In the genomic region with DNA sequence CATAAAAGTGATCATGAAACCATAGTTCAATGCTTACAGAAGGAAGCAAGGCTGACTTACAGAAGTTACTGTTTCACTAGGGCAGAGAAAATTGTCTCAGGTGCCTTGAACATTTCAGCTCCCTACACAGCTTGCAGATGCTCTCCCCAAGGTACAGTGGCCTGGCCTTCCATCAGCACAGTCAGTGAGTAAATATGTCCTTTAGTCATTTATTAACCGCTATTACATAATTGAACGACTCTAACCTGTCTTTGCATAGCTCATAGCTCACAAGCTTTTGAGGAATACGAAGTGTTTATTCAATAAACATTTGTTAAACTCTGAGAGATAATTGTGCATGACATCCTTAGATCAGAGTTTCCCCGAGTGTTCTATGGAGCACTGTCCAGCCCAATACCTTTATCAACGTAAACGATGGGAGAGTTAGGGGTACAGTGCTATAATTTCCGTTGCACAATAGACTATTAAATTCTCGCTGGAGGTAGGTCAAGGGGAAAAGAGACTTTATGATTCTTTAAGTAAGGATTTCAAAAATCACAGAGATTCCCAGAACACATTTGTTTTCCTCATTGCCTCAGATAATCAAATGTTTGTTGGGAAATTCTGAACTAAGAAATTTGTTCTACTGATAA, we compare ENCODE assay signal across 1 cellular context.
TF ChIP-seq lines count a peak whose summit lies in the region.

No MANE protein-coding gene starts in this region.

TF ChIP-seq in HepG2, 621 proteins besides CTCF, POLR2A, EP300 and RAD21 (continued from another document and continues in another):
- TF ChIP-seq, protein P1, sequence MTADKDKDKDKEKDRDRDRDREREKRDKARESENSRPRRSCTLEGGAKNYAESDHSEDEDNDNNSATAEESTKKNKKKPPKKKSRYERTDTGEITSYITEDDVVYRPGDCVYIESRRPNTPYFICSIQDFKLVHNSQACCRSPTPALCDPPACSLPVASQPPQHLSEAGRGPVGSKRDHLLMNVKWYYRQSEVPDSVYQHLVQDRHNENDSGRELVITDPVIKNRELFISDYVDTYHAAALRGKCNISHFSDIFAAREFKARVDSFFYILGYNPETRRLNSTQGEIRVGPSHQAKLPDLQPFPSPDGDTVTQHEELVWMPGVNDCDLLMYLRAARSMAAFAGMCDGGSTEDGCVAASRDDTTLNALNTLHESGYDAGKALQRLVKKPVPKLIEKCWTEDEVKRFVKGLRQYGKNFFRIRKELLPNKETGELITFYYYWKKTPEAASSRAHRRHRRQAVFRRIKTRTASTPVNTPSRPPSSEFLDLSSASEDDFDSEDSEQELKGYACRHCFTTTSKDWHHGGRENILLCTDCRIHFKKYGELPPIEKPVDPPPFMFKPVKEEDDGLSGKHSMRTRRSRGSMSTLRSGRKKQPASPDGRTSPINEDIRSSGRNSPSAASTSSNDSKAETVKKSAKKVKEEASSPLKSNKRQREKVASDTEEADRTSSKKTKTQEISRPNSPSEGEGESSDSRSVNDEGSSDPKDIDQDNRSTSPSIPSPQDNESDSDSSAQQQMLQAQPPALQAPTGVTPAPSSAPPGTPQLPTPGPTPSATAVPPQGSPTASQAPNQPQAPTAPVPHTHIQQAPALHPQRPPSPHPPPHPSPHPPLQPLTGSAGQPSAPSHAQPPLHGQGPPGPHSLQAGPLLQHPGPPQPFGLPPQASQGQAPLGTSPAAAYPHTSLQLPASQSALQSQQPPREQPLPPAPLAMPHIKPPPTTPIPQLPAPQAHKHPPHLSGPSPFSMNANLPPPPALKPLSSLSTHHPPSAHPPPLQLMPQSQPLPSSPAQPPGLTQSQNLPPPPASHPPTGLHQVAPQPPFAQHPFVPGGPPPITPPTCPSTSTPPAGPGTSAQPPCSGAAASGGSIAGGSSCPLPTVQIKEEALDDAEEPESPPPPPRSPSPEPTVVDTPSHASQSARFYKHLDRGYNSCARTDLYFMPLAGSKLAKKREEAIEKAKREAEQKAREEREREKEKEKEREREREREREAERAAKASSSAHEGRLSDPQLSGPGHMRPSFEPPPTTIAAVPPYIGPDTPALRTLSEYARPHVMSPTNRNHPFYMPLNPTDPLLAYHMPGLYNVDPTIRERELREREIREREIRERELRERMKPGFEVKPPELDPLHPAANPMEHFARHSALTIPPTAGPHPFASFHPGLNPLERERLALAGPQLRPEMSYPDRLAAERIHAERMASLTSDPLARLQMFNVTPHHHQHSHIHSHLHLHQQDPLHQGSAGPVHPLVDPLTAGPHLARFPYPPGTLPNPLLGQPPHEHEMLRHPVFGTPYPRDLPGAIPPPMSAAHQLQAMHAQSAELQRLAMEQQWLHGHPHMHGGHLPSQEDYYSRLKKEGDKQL (CRISPR knock-in tag; IDR thresholded peaks at IDR 0.05; ENCODE audit: low read depth): peak; percentile 93
- TF ChIP-seq, protein P2, sequence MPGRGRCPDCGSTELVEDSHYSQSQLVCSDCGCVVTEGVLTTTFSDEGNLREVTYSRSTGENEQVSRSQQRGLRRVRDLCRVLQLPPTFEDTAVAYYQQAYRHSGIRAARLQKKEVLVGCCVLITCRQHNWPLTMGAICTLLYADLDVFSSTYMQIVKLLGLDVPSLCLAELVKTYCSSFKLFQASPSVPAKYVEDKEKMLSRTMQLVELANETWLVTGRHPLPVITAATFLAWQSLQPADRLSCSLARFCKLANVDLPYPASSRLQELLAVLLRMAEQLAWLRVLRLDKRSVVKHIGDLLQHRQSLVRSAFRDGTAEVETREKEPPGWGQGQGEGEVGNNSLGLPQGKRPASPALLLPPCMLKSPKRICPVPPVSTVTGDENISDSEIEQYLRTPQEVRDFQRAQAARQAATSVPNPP (CRISPR knock-in tag; IDR thresholded peaks at IDR 0.05): peak; percentile 71; the same call in 1 of the 2 replicates
- TF ChIP-seq, protein P3, sequence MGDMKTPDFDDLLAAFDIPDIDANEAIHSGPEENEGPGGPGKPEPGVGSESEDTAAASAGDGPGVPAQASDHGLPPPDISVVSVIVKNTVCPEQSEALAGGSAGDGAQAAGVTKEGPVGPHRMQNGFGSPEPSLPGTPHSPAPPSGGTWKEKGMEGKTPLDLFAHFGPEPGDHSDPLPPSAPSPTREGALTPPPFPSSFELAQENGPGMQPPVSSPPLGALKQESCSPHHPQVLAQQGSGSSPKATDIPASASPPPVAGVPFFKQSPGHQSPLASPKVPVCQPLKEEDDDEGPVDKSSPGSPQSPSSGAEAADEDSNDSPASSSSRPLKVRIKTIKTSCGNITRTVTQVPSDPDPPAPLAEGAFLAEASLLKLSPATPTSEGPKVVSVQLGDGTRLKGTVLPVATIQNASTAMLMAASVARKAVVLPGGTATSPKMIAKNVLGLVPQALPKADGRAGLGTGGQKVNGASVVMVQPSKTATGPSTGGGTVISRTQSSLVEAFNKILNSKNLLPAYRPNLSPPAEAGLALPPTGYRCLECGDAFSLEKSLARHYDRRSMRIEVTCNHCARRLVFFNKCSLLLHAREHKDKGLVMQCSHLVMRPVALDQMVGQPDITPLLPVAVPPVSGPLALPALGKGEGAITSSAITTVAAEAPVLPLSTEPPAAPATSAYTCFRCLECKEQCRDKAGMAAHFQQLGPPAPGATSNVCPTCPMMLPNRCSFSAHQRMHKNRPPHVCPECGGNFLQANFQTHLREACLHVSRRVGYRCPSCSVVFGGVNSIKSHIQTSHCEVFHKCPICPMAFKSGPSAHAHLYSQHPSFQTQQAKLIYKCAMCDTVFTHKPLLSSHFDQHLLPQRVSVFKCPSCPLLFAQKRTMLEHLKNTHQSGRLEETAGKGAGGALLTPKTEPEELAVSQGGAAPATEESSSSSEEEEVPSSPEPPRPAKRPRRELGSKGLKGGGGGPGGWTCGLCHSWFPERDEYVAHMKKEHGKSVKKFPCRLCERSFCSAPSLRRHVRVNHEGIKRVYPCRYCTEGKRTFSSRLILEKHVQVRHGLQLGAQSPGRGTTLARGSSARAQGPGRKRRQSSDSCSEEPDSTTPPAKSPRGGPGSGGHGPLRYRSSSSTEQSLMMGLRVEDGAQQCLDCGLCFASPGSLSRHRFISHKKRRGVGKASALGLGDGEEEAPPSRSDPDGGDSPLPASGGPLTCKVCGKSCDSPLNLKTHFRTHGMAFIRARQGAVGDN (CRISPR knock-in tag; IDR thresholded peaks at IDR 0.05): no peak
- TF ChIP-seq, protein P4, sequence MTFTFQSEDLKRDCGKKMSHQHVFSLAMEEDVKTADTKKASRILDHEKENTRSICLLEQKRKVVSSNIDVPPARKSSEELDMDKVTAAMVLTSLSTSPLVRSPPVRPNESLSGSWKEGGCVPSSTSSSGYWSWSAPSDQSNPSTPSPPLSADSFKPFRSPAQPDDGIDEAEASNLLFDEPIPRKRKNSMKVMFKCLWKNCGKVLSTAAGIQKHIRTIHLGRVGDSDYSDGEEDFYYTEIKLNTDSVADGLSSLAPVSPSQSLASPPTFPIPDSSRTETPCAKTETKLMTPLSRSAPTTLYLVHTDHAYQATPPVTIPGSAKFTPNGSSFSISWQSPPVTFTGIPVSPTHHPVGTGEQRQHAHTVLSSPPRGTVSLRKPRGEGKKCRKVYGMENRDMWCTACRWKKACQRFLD (CRISPR knock-in tag; IDR thresholded peaks at IDR 0.05; ENCODE audit: borderline replicate concordance): no peak
- no peak; the same call in none of the 2 replicates for TF ChIP-seq POGZ (CRISPR knock-in tag; IDR thresholded peaks at IDR 0.05)
- no peak for TF ChIP-seq PHF8 (CRISPR knock-in tag; IDR thresholded peaks at IDR 0.05)
- TF ChIP-seq ZNF563 (CRISPR knock-in tag; IDR thresholded peaks at IDR 0.05): no peak
- TF ChIP-seq CREM (IDR thresholded peaks at IDR 0.05): peak; percentile 73
- TF ChIP-seq CREM (CRISPR knock-in tag; IDR thresholded peaks at IDR 0.05): no peak
- 0 out of 2 replicates have a peak, but pooled peaks have one; percentile 39 for TF ChIP-seq ZNF670 (CRISPR knock-in tag; IDR thresholded peaks at IDR 0.05; ENCODE audit: borderline replicate concordance)
- TF ChIP-seq ZNF260 (CRISPR knock-in tag; IDR thresholded peaks at IDR 0.05; ENCODE audit: borderline replicate concordance, low read depth): no peak
- TF ChIP-seq SP140L (CRISPR knock-in tag; IDR thresholded peaks at IDR 0.05; ENCODE audit: borderline replicate concordance): 0 out of 2 replicates have a peak, but pooled peaks have one; percentile 37
- TF ChIP-seq, protein P5, sequence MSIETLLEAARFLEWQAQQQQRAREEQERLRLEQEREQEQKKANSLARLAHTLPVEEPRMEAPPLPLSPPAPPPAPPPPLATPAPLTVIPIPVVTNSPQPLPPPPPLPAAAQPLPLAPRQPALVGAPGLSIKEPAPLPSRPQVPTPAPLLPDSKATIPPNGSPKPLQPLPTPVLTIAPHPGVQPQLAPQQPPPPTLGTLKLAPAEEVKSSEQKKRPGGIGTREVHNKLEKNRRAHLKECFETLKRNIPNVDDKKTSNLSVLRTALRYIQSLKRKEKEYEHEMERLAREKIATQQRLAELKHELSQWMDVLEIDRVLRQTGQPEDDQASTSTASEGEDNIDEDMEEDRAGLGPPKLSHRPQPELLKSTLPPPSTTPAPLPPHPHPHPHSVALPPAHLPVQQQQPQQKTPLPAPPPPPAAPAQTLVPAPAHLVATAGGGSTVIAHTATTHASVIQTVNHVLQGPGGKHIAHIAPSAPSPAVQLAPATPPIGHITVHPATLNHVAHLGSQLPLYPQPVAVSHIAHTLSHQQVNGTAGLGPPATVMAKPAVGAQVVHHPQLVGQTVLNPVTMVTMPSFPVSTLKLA (IDR thresholded peaks at IDR 0.05): no peak
- TF ChIP-seq, protein P6, sequence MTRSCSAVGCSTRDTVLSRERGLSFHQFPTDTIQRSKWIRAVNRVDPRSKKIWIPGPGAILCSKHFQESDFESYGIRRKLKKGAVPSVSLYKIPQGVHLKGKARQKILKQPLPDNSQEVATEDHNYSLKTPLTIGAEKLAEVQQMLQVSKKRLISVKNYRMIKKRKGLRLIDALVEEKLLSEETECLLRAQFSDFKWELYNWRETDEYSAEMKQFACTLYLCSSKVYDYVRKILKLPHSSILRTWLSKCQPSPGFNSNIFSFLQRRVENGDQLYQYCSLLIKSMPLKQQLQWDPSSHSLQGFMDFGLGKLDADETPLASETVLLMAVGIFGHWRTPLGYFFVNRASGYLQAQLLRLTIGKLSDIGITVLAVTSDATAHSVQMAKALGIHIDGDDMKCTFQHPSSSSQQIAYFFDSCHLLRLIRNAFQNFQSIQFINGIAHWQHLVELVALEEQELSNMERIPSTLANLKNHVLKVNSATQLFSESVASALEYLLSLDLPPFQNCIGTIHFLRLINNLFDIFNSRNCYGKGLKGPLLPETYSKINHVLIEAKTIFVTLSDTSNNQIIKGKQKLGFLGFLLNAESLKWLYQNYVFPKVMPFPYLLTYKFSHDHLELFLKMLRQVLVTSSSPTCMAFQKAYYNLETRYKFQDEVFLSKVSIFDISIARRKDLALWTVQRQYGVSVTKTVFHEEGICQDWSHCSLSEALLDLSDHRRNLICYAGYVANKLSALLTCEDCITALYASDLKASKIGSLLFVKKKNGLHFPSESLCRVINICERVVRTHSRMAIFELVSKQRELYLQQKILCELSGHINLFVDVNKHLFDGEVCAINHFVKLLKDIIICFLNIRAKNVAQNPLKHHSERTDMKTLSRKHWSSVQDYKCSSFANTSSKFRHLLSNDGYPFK (CRISPR knock-in tag; IDR thresholded peaks at IDR 0.05; ENCODE audit: borderline replicate concordance): no peak
- TF ChIP-seq MIXL1 (CRISPR knock-in tag; IDR thresholded peaks at IDR 0.05): peak; percentile 97
- peak; percentile 94 for TF ChIP-seq FOXK1 (CRISPR knock-in tag; IDR thresholded peaks at IDR 0.05; ENCODE audit: borderline replicate concordance, low read depth)
- TF ChIP-seq, protein P7, sequence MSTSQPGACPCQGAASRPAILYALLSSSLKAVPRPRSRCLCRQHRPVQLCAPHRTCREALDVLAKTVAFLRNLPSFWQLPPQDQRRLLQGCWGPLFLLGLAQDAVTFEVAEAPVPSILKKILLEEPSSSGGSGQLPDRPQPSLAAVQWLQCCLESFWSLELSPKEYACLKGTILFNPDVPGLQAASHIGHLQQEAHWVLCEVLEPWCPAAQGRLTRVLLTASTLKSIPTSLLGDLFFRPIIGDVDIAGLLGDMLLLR (CRISPR knock-in tag; IDR thresholded peaks at IDR 0.05): no peak
- no peak for TF ChIP-seq NFE2L1 (CRISPR knock-in tag; IDR thresholded peaks at IDR 0.05; ENCODE audit: borderline replicate concordance)
- TF ChIP-seq KDM2A (CRISPR knock-in tag; IDR thresholded peaks at IDR 0.05; ENCODE audit: borderline replicate concordance, low read depth): no peak
- TF ChIP-seq, protein P8, sequence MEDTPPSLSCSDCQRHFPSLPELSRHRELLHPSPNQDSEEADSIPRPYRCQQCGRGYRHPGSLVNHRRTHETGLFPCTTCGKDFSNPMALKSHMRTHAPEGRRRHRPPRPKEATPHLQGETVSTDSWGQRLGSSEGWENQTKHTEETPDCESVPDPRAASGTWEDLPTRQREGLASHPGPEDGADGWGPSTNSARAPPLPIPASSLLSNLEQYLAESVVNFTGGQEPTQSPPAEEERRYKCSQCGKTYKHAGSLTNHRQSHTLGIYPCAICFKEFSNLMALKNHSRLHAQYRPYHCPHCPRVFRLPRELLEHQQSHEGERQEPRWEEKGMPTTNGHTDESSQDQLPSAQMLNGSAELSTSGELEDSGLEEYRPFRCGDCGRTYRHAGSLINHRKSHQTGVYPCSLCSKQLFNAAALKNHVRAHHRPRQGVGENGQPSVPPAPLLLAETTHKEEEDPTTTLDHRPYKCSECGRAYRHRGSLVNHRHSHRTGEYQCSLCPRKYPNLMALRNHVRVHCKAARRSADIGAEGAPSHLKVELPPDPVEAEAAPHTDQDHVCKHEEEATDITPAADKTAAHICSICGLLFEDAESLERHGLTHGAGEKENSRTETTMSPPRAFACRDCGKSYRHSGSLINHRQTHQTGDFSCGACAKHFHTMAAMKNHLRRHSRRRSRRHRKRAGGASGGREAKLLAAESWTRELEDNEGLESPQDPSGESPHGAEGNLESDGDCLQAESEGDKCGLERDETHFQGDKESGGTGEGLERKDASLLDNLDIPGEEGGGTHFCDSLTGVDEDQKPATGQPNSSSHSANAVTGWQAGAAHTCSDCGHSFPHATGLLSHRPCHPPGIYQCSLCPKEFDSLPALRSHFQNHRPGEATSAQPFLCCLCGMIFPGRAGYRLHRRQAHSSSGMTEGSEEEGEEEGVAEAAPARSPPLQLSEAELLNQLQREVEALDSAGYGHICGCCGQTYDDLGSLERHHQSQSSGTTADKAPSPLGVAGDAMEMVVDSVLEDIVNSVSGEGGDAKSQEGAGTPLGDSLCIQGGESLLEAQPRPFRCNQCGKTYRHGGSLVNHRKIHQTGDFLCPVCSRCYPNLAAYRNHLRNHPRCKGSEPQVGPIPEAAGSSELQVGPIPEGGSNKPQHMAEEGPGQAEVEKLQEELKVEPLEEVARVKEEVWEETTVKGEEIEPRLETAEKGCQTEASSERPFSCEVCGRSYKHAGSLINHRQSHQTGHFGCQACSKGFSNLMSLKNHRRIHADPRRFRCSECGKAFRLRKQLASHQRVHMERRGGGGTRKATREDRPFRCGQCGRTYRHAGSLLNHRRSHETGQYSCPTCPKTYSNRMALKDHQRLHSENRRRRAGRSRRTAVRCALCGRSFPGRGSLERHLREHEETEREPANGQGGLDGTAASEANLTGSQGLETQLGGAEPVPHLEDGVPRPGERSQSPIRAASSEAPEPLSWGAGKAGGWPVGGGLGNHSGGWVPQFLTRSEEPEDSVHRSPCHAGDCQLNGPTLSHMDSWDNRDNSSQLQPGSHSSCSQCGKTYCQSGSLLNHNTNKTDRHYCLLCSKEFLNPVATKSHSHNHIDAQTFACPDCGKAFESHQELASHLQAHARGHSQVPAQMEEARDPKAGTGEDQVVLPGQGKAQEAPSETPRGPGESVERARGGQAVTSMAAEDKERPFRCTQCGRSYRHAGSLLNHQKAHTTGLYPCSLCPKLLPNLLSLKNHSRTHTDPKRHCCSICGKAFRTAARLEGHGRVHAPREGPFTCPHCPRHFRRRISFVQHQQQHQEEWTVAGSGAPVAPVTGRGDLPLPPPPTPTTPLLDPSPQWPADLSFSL (CRISPR knock-in tag; IDR thresholded peaks at IDR 0.05): no peak
- TF ChIP-seq HMG20A (CRISPR knock-in tag; IDR thresholded peaks at IDR 0.05; ENCODE audit: borderline replicate concordance): peak; percentile 91
- no peak for TF ChIP-seq GZF1 (CRISPR knock-in tag; IDR thresholded peaks at IDR 0.05)
- peak; percentile 16 for TF ChIP-seq ZFP36 (IDR thresholded peaks at IDR 0.05; ENCODE audit: borderline replicate concordance, low read depth, low read length, partially characterized antibody)
- TF ChIP-seq SRY (CRISPR knock-in tag; IDR thresholded peaks at IDR 0.05): no peak
- peak; percentile 97 for TF ChIP-seq MIER3 (CRISPR knock-in tag; IDR thresholded peaks at IDR 0.05; ENCODE audit: borderline replicate concordance)
- TF ChIP-seq ZNF333 (CRISPR knock-in tag; IDR thresholded peaks at IDR 0.05; ENCODE audit: borderline replicate concordance): no peak
